ENCODE assay signal across 8 cellular contexts in genomic region chr6:37820713-37821069, GRCh38. TPM values are rescaled to one million over a fixed set of nuclear protein-coding genes. Genes with fewer than 3 reads are reported as not detected.
DNase-seq lines count a peak whose midpoint lies in the region; ATAC-seq and TF ChIP-seq lines count a peak whose summit lies in the region.

No MANE protein-coding gene starts in this region.

- CTCF ChIA-PET in IMR-90 (lab: Yijun Ruan, JAX) = interaction anchor here (0.9 kb wide), 1 partner anchor 25 kb away, joined by 3 read pairs; no protein-coding TSS in a partner anchor

- H3K14ac ChIP-seq in IMR-90 (replicated peaks; ENCODE audit: low read depth, low read length) = peak overlapping the region; percentile 85

- ATAC-seq in IMR-90 (ENCODE audit: low read depth) (no peak), HG02970 (IDR thresholded peaks at IDR 0.05; ENCODE audit: low FRiP score, unreplicated experiment) (no peak), GM19455 (IDR thresholded peaks at IDR 0.05; ENCODE audit: unreplicated experiment) (no peak)

- H3K56ac ChIP-seq in IMR-90 (ENCODE audit: extremely low read depth, insufficient read depth, low read length) = peak overlapping the region; percentile 93

- TF ChIP-seq RAD21 in IMR-90 (IDR thresholded peaks at IDR 0.05; ENCODE audit: low read length) = no peak

- H2BK15ac ChIP-seq in IMR-90 (ENCODE audit: low read depth, low read length) = no peak overlapping the region

- peaks cover 19% of the 10 kb centered on the region for H3K9me1 ChIP-seq in IMR-90 (ENCODE audit: insufficient read depth, low read length)

- peaks cover 50% of the 10 kb centered on the region for H4K20me1 ChIP-seq in IMR-90 (ENCODE audit: insufficient read depth, low read length)

- H3K36me3 ChIP-seq in IMR-90 (ENCODE audit: control insufficient read depth, insufficient read depth, low read length) (no peaks in the 10 kb centered on the region; the same call in 1 of the 2 replicates), mucosa of stomach (ENCODE audit: control insufficient read depth, insufficient read depth, low read length) (no peaks in the 10 kb centered on the region)

- no peaks in the 10 kb centered on the region for H3K9me3 ChIP-seq in IMR-90 (ENCODE audit: control insufficient read depth, insufficient read depth, low read length)
- H3K9me3 ChIP-seq in mucosa of stomach (ENCODE audit: control insufficient read depth, low read length) = no peaks in the 10 kb centered on the region

- no peak overlapping the region for H4K91ac ChIP-seq in IMR-90 (ENCODE audit: insufficient read depth, low read depth, low read length)

- no TSS peak for BruUV-seq in IMR-90 (replicated peaks; lab: Mats Ljungman, UMichigan)

- peaks cover 6 to 45% of the 10 kb centered on the region in 2 experiments; a peak in 3 of 4 replicates for H3K79me1 ChIP-seq in IMR-90 (ENCODE audit: low read depth in 1 of 2, low read length in 2 of 2)

- WGBS in IMR-90 (ENCODE audit: extremely low coverage in 2 of 2, insufficient read length in 1 of 2), 2 experiments = no CpG with 5 or more reads among the region's 3 CpGs

- TF ChIP-seq POLR2A in IMR-90 (IDR thresholded peaks at IDR 0.05; ENCODE audit: low read depth, low read length) = no peak

- H3K27me3 ChIP-seq in IMR-90 (ENCODE audit: control insufficient read depth, insufficient read depth, low read length) (no peaks in the 10 kb centered on the region), mucosa of stomach (ENCODE audit: control insufficient read depth, insufficient read depth, low read length) (no peaks in the 10 kb centered on the region)

- TF ChIP-seq CTCF in AG09309 (IDR thresholded peaks at IDR 0.05; ENCODE audit: control insufficient read depth, insufficient read depth, low read depth, low read length, missing control alignments) (no peak), IMR-90 (conservative IDR thresholded peaks at IDR 0.05; ENCODE audit: low read depth, low read length) (0 out of 2 replicates have a peak, but pooled peaks have one; percentile 0)

- peak overlapping the region; percentile 47; the same call in 1 of the 2 replicates for H3K4ac ChIP-seq in IMR-90 (ENCODE audit: low read depth, low read length)

- peak overlapping the region; percentile 77 for H3K4me3 ChIP-seq in AG09309 (ENCODE audit: control insufficient read depth, low read depth, low read length)
- peak overlapping the region; percentile 47 for H3K4me3 ChIP-seq in IMR-90 (ENCODE audit: insufficient read depth, low read depth, low read length)
- H3K4me3 ChIP-seq in mucosa of stomach (ENCODE audit: low read length) = peak overlapping the region; percentile 47

- H2BK20ac ChIP-seq in IMR-90 (ENCODE audit: low read depth, low read length) = no peak overlapping the region

- H3K4me2 ChIP-seq in IMR-90 (ENCODE audit: low read depth, low read length) = peak overlapping the region; percentile 97

- no peak overlapping the region for H2AK5ac ChIP-seq in IMR-90 (ENCODE audit: low read depth, low read length)

- H3K18ac ChIP-seq in IMR-90 (ENCODE audit: low read depth, low read length) = peak overlapping the region; percentile 51; the same call in 1 of the 2 replicates

- dilution Hi-C loops in IMR-90 (cut with HindIII; ENCODE audit: low sequenced_read_pairs, unreplicated experiment) = no loop called here

- no peak overlapping the region for H2AK9ac ChIP-seq in IMR-90 (replicated peaks; ENCODE audit: low read depth, low read length, poor library complexity)

- DNase-seq in AG09309 (ENCODE audit: low read depth) (no peak), IMR-90 (no peak), cerebellar cortex (ENCODE audit: low spot score) (peak; percentile 37), SKM-1 (lab: John Stamatoyannopoulos, UW; ENCODE audit: unreplicated experiment) (no peak), HCEC 1CT (no peak)

- H2BK5ac ChIP-seq in IMR-90 (ENCODE audit: low read depth, low read length, poor library complexity, severe bottlenecking) = peak overlapping the region; percentile 56

- intact Hi-C loops in IMR-90 (cut with micrococcal nuclease) = no loop called here

- POLR2A ChIA-PET in IMR-90 (lab: Charles Lee; ENCODE audit: unreplicated experiment) = interaction anchor here (0.8 kb wide), 1 partner anchor 44 kb away, joined by 3 read pairs; no protein-coding TSS in a partner anchor

- H2AFZ ChIP-seq in IMR-90 (replicated peaks; ENCODE audit: low read length, poor library complexity) = no peak overlapping the region

- H3K4me1 ChIP-seq in IMR-90 (ENCODE audit: control insufficient read depth, insufficient read depth, low read length) (peaks cover 9% of the 10 kb centered on the region; the same call in 1 of the 2 replicates), mucosa of stomach (ENCODE audit: control insufficient read depth, insufficient read depth, low read length) (peaks cover 31% of the 10 kb centered on the region)

- in situ Hi-C loops in IMR-90 (cut with MboI; ENCODE audit: low sequenced_read_pairs) = no loop called here

- H3K23ac ChIP-seq in IMR-90 (ENCODE audit: low read depth, low read length) = peak overlapping the region; percentile 85; the same call in 1 of the 2 replicates

- H4K8ac ChIP-seq in IMR-90 (ENCODE audit: low read depth in 2 of 2, low read length in 2 of 2) = peak overlapping the region in 1 of 2 experiments; percentile 54; a peak in 1 of 4 replicates

- H4K5ac ChIP-seq in IMR-90 (ENCODE audit: low read depth, low read length) = peak overlapping the region; percentile 25; the same call in 1 of the 2 replicates

- H3K27ac ChIP-seq in IMR-90 (ENCODE audit: insufficient read depth, low read length) = no peak overlapping the region

- peak overlapping the region; percentile 70; the same call in 1 of the 2 replicates for H3K9ac ChIP-seq in IMR-90 (ENCODE audit: low read depth, low read length)
- peak overlapping the region; percentile 88 for H3K9ac ChIP-seq in mucosa of stomach (ENCODE audit: low read length)

- H2BK120ac ChIP-seq in IMR-90 (ENCODE audit: low read depth, low read length) = no peak overlapping the region

TF ChIP-seq in IMR-90, 13 proteins besides CTCF, POLR2A, EP300 and RAD21:
- TF ChIP-seq MAZ (IDR thresholded peaks at IDR 0.05; ENCODE audit: borderline replicate concordance, low read depth, low read length) (no peak), RFX5 (IDR thresholded peaks at IDR 0.05; ENCODE audit: low read depth, low read length) (no peak), ELK1 (IDR thresholded peaks at IDR 0.05; ENCODE audit: borderline replicate concordance, low read depth, low read length) (no peak), NFE2L2 (IDR thresholded peaks at IDR 0.05; ENCODE audit: low read depth, low read length) (no peak), MAFK (IDR thresholded peaks at IDR 0.05; ENCODE audit: low read depth, low read length) (no peak), CHD1 (IDR thresholded peaks at IDR 0.05; ENCODE audit: low read depth, low read length) (no peak), RCOR1 (IDR thresholded peaks at IDR 0.05; ENCODE audit: insufficient replicate concordance, low read length) (no peak), CEBPB (IDR thresholded peaks at IDR 0.05; ENCODE audit: low read depth, low read length) (no peak), BHLHE40 (IDR thresholded peaks at IDR 0.05; ENCODE audit: low read depth, low read length) (no peak), MXI1 (IDR thresholded peaks at IDR 0.05; ENCODE audit: borderline replicate concordance, low read depth, low read length) (no peak), USF2 (IDR thresholded peaks at IDR 0.05; ENCODE audit: low read depth, low read length) (no peak), SMC3 (IDR thresholded peaks at IDR 0.05; ENCODE audit: low read depth, low read length) (no peak), FOS (IDR thresholded peaks at IDR 0.05; ENCODE audit: low read depth, low read length) (no peak)
TF ChIP-seq in IMR-90: peak in this region for 0.

RNA-seq across cellular contexts. Expression of gene ZFAND3, which starts 1.2 kb away (rescaled TPM):
- total RNA-seq in IMR-90 (2012; rRNA removed) = 10.9 and 13.1 TPM in 2 replicates
- polyA plus RNA-seq in IMR-90 (2012; rRNA removed) = 21.8 and 26.7 TPM in 2 replicates
- polyA plus RNA-seq in IMR-90 (2012; cell fraction: cytosol; rRNA removed) = 15.3 and 24.4 TPM in 2 replicates
- 15.6 and 20.7 TPM in 2 replicates for polyA plus RNA-seq in IMR-90 (2012; cell fraction: nucleus; rRNA removed; ENCODE audit: low replicate concordance)
